Comparison of ENCODE assay signal across 10 cellular contexts in genomic region chr4:185774815-185775684, GRCh38. TPM values are rescaled to one million over a fixed set of nuclear protein-coding genes. Genes with fewer than 3 reads are reported as not detected.
DNase-seq lines count a peak whose midpoint lies in the region; ATAC-seq and TF ChIP-seq lines count a peak whose summit lies in the region.
"Had no signal": no experiment of that assay in that cellular context is flagged by ENCODE, and none has a peak within 500 bp of the region (broad histone marks: within the 10 kb centered on the region; RNA-seq: fewer than 3 reads in every experiment).

No MANE protein-coding gene starts in this region.

- H3K27ac Mint-ChIP-seq in CD4-positive, alpha-beta T cell, result no peak overlapping the region

- intact Hi-C loops in CD4-positive, alpha-beta T cell (cut with DNase I, micrococcal nuclease), result no loop called here

- H3K9me3 ChIP-seq in RWPE2 (ENCODE audit: severe bottlenecking) (no peaks in the 10 kb centered on the region), MM.1S (replicated peaks; ENCODE audit: insufficient read depth, low read length) (no peaks in the 10 kb centered on the region), Karpas-422 (ENCODE audit: low read length) (no peaks in the 10 kb centered on the region)
- no peaks in the 10 kb centered on the region for H3K9me3 ChIP-seq in CD4-positive, alpha-beta T cell (ENCODE audit: control insufficient read depth, low read length)

- H3K4me3 Mint-ChIP-seq in CD4-positive, alpha-beta T cell, result no peak overlapping the region
- H3K4me3 Mint-ChIP-seq: CD14-positive monocyte had no signal

- CTCF ChIA-PET in AG04449 (lab: Yijun Ruan, JAX), result interaction anchor here (0.7 to 1.4 kb wide), 4 partner anchors 11 to 263 kb away, joined by 3 to 6 read pairs (median 4); no protein-coding TSS in a partner anchor
- CTCF ChIA-PET in CD4-positive, alpha-beta T cell (lab: Charles Lee), result no interaction called here

- peaks cover 6% of the 10 kb centered on the region for H3K9me3 Mint-ChIP-seq in CD4-positive, alpha-beta T cell

- no peak overlapping the region for H3K4me2 ChIP-seq in MM.1S (ENCODE audit: low read depth, low read length)
- H3K4me2 ChIP-seq in Karpas-422 (ENCODE audit: low read depth, low read length, poor library complexity, severe bottlenecking), result no peak overlapping the region

- peak; percentile 55 for ATAC-seq in RWPE2 (ENCODE audit: low read depth)
- no peak for ATAC-seq in CD4-positive, alpha-beta T cell (ENCODE audit: poor library complexity)

- 0 out of 2 replicates have a peak, but pooled peaks cover 3% of the 10 kb centered on the region for H4K20me1 ChIP-seq in MM.1S (ENCODE audit: insufficient read depth, low read length)
- no peaks in the 10 kb centered on the region for H4K20me1 ChIP-seq in Karpas-422 (ENCODE audit: insufficient read depth, low read depth, low read length)

- H3K4me1 ChIP-seq in RWPE2 (ENCODE audit: insufficient read depth, poor library complexity, severe bottlenecking) (peaks cover 35% of the 10 kb centered on the region), MM.1S (ENCODE audit: low read length) (peaks cover 11% of the 10 kb centered on the region), Karpas-422 (ENCODE audit: low read length) (no peaks in the 10 kb centered on the region)

- H3K79me2 ChIP-seq in MM.1S (ENCODE audit: low read length) (no peaks in the 10 kb centered on the region), Karpas-422 (ENCODE audit: low read length) (no peaks in the 10 kb centered on the region)

- H3K4me3 ChIP-seq in AG04449 (ENCODE audit: low read depth, low read length), result peak overlapping the region; percentile 26
- H3K4me3 ChIP-seq in RWPE2 (ENCODE audit: severe bottlenecking), result no peak overlapping the region
- peak overlapping the region; percentile 36 for H3K4me3 ChIP-seq in fibroblast of pulmonary artery (replicated peaks; ENCODE audit: low read depth, low read length)
- H3K4me3 ChIP-seq in MM.1S (ENCODE audit: low read length), result no peak overlapping the region
- no peak overlapping the region for H3K4me3 ChIP-seq in Karpas-422 (ENCODE audit: low read length)

- no peaks in the 10 kb centered on the region for H3K27me3 ChIP-seq in RWPE2 (ENCODE audit: insufficient read depth, poor library complexity, severe bottlenecking)
- peaks cover 44% of the 10 kb centered on the region for H3K27me3 ChIP-seq in MM.1S (replicated peaks; ENCODE audit: insufficient read depth, low read length)
- no peaks in the 10 kb centered on the region for H3K27me3 ChIP-seq in CD4-positive, alpha-beta T cell (ENCODE audit: control insufficient read depth, insufficient read depth, low read length)
- no peaks in the 10 kb centered on the region for H3K27me3 ChIP-seq in Karpas-422 (ENCODE audit: low read length)

- H3K36me3 ChIP-seq in RWPE2 (ENCODE audit: low read depth), result no peaks in the 10 kb centered on the region
- no peaks in the 10 kb centered on the region for H3K36me3 ChIP-seq in MM.1S (replicated peaks; ENCODE audit: insufficient read depth, low read length)
- no peaks in the 10 kb centered on the region for H3K36me3 ChIP-seq in Karpas-422 (ENCODE audit: insufficient read depth, low read length)

- DNase-seq in AG04449 (ENCODE audit: low read depth, low spot score) (peak; percentile 80), RWPE2 (ENCODE audit: low spot score) (no peak), fibroblast of pulmonary artery (ENCODE audit: low read depth) (peak; percentile 87), myocyte (ENCODE audit: low read depth) (peak; percentile 82), MM.1S (no peak), SIG-M5 (lab: John Stamatoyannopoulos, UW) (no peak), Karpas-422 (no peak)
- no peak for DNase-seq in CD4-positive, alpha-beta T cell
- DNase-seq: activated CD4-positive, CD25-positive, alpha-beta regulatory T cell treated with anti-CD3 and anti-CD28 coated beads, Interleukin-2, amount 50 U/mL, for 72 hours had no signal

- H3K27me3 Mint-ChIP-seq in CD4-positive, alpha-beta T cell, result peaks cover 13% of the 10 kb centered on the region

- H3F3A ChIP-seq in MM.1S (ENCODE audit: insufficient read depth, low read length), result peaks cover 11% of the 10 kb centered on the region

- H3K9me2 ChIP-seq in MM.1S (replicated peaks; ENCODE audit: insufficient read depth, low read length) (no peaks in the 10 kb centered on the region), Karpas-422 (replicated peaks; ENCODE audit: insufficient read depth, low read length) (no peaks in the 10 kb centered on the region)

- H2AFZ ChIP-seq in MM.1S (ENCODE audit: low read length) (no peak overlapping the region), Karpas-422 (ENCODE audit: low read length) (no peak overlapping the region)

- POLR2A ChIA-PET in AG04449 (lab: Yijun Ruan, JAX), result interaction anchor here (1.0 to 1.4 kb wide), 3 partner anchors 18 to 72 kb away, joined by 3 to 8 read pairs (median 5); no protein-coding TSS in a partner anchor
- POLR2A ChIA-PET in CD4-positive, alpha-beta T cell (lab: Charles Lee), result no interaction called here

- no peaks in the 10 kb centered on the region for H3K4me1 Mint-ChIP-seq in CD4-positive, alpha-beta T cell (ENCODE audit: low read depth)

- H3K27ac ChIP-seq in RWPE2 (ENCODE audit: poor library complexity, severe bottlenecking) (peak overlapping the region; percentile 64), MM.1S (ENCODE audit: low read length) (no peak overlapping the region), Karpas-422 (ENCODE audit: low read length) (no peak overlapping the region)
- no peak overlapping the region for H3K27ac ChIP-seq in CD4-positive, alpha-beta T cell (ENCODE audit: low read depth, low read length)

- no peak overlapping the region for H3K9ac ChIP-seq in MM.1S (ENCODE audit: low read length)
- no peak overlapping the region for H3K9ac ChIP-seq in Karpas-422 (ENCODE audit: low read length)

- no peaks in the 10 kb centered on the region for H3K36me3 Mint-ChIP-seq in CD4-positive, alpha-beta T cell (ENCODE audit: low read depth)
- H3K36me3 Mint-ChIP-seq: CD14-positive monocyte had no signal

- TF ChIP-seq CTCF in AG04449 (IDR thresholded peaks at IDR 0.05; ENCODE audit: insufficient read depth, low read length, missing control alignments) (peak; percentile 13), RWPE2 (IDR thresholded peaks at IDR 0.05; ENCODE audit: poor library complexity, severe bottlenecking) (no peak), fibroblast of pulmonary artery (IDR thresholded peaks at IDR 0.05; ENCODE audit: low read length, missing control alignments) (peak; percentile 21), MM.1S (IDR thresholded peaks at IDR 0.05; ENCODE audit: low read length) (no peak)
- TF ChIP-seq CTCF in CD4-positive, alpha-beta T cell (IDR thresholded peaks at IDR 0.05), result no peak

RNA-seq across cellular contexts. Expression of gene SORBS2, which starts 36.9 kb away (rescaled TPM):
- total RNA-seq in myocyte, result 13.9 and 19.6 TPM in 2 replicates
- 65.5 TPM for polyA plus RNA-seq in myocyte (2012)
- total RNA-seq in CD4-positive, alpha-beta T cell, result not detected
- not detected in 2 replicates for total RNA-seq in Karpas-422 (2014; rRNA removed; shearing (Covaris generic); ENCODE audit: low replicate concordance)
- polyA plus RNA-seq: CD14-positive monocyte had no signal

Comparison
In these comparisons a context has a peak if more than half of its experiments do, and no peak if none do; other contexts are left out.
1. DNase-seq: peak in AG04449 (single experiment), fibroblast of pulmonary artery (single experiment) and myocyte (single experiment); none in RWPE2 (single experiment), MM.1S (single experiment), CD4-positive, alpha-beta T cell (0 of 10), SIG-M5 (single experiment) and Karpas-422 (single experiment).
2. H3K4me3 ChIP-seq: peak in AG04449 (single experiment) and fibroblast of pulmonary artery (single experiment); none in RWPE2 (single experiment), MM.1S (single experiment) and Karpas-422 (single experiment).
3. CTCF ChIP-seq: peak in AG04449 (single experiment) and fibroblast of pulmonary artery (single experiment); none in RWPE2 (single experiment), MM.1S (single experiment) and CD4-positive, alpha-beta T cell (single experiment).
4. RNA of gene SORBS2, which starts 36.9 kb away (total RNA-seq): 13.9 to 19.6 TPM in myocyte; not detected in CD4-positive, alpha-beta T cell and not detected in Karpas-422; every median in the first group is over 10 times any median in the second.